29 cellular contexts compared by ENCODE assay signal in the genomic region with DNA sequence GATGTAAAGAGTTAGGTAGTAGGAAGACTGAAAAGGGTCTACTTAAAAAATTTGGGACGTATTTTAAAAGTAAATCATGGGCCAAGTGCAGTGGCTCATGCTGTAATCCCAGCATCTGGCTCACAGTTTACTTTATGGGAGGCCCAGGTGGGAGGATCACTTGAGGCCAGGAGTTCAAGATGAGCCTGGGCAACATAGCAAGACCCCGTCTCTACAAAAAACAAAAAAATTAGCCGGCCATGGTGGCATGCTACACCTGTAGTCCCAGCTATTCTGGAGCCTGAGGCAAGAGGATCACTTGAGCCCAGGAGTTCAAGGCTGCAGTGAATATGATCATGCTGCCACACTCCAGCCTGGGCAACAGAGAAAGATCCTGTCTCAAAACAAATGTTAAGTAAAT.
"Had no signal": no experiment of that assay in that cellular context is flagged by ENCODE, and none has a peak within 500 bp of the region (broad histone marks: within the 10 kb centered on the region; RNA-seq: fewer than 3 reads in every experiment).

No MANE protein-coding gene starts in this region.

- H3K9me3 ChIP-seq: colonic mucosa, esophagus squamous epithelium, gastrocnemius medialis had no signal

- ATAC-seq: effector memory CD8-positive, alpha-beta T cell; esophagus mucosa; foreskin keratinocyte; gastrocnemius medialis; gastroesophageal sphincter; heart left ventricle; heart right ventricle had no signal

- H3K36me3 ChIP-seq: colonic mucosa, esophagus muscularis mucosa, esophagus squamous epithelium, gastrocnemius medialis, gastroesophageal sphincter, heart left ventricle, heart right ventricle had no signal

- H3K27ac ChIP-seq: colonic mucosa, coronary artery, dorsolateral prefrontal cortex, epithelial cell of prostate, esophagus muscularis mucosa, esophagus squamous epithelium, foreskin keratinocyte, gastrocnemius medialis, gastroesophageal sphincter, heart left ventricle, heart right ventricle had no signal

- H3K9me3 Mint-ChIP-seq: dendritic cell treated with granulocyte-macrophage colony-stimulating factor and Interleukin-4, amounts not matched to agents 40 ng/mL and 50 ng/mL, for 4 days; effector memory CD8-positive, alpha-beta T cell; endodermal cell had no signal

- H3K4me3 Mint-ChIP-seq: dendritic cell treated with granulocyte-macrophage colony-stimulating factor and Interleukin-4, amounts not matched to agents 40 ng/mL and 50 ng/mL, for 4 days; effector memory CD8-positive, alpha-beta T cell; endodermal cell had no signal

- H3K4me1 ChIP-seq: colonic mucosa, esophagus muscularis mucosa, esophagus squamous epithelium, foreskin keratinocyte, gastrocnemius medialis, gastroesophageal sphincter, heart left ventricle, heart right ventricle had no signal

- H3K4me3 ChIP-seq: colonic mucosa, coronary artery, dorsolateral prefrontal cortex, esophagus muscularis mucosa, esophagus squamous epithelium, gastrocnemius medialis, gastroesophageal sphincter, heart left ventricle, heart right ventricle had no signal

- H3K27ac Mint-ChIP-seq: dendritic cell treated with granulocyte-macrophage colony-stimulating factor and Interleukin-4, amounts not matched to agents 40 ng/mL and 50 ng/mL, for 4 days; effector memory CD8-positive, alpha-beta T cell; endodermal cell had no signal

- H3K27me3 ChIP-seq: colonic mucosa, dorsolateral prefrontal cortex, esophagus muscularis mucosa, esophagus squamous epithelium, foreskin keratinocyte, gastrocnemius medialis, gastroesophageal sphincter, heart left ventricle, heart right ventricle had no signal

- FAIRE-seq: colon, endometrium, endothelial cell of umbilical vein, frontal cortex had no signal

- H3K27me3 Mint-ChIP-seq: dendritic cell treated with granulocyte-macrophage colony-stimulating factor and Interleukin-4, amounts not matched to agents 40 ng/mL and 50 ng/mL, for 4 days; effector memory CD8-positive, alpha-beta T cell had no signal

- DNase-seq: colonic mucosa; cortex of kidney; dermis blood vessel endothelial cell; dorsolateral prefrontal cortex; effector CD4-positive, alpha-beta T cell; effector CD8-positive, alpha-beta T cell; effector memory CD4-positive, alpha-beta T cell; effector memory CD8-positive, alpha-beta T cell; endodermal cell; erythroblast; esophagus squamous epithelium; foreskin fibroblast; foreskin keratinocyte; foreskin melanocyte; gastrocnemius medialis; glutamatergic neuron; head of caudate nucleus; heart left ventricle; heart right ventricle had no signal
